ENCODE assay signal across 12 cellular contexts in the genomic region with DNA sequence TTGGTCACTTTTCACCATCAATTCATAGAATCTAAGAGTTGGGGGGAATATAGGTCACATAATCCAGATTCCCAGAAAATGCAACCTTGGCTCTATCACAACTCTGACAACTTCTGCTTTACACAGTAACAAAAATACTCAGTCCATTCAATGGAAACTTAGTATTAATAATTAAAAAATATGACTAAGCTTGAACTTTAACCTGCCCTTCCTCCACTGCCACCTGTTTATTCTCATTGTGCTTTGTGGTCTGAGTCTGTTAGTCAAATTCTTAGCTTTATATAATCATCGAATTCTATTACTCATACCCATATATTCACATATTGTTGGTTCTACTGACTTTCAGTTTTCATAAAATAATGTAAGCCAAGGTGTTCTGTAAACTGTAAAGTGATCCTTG.
DNase-seq lines count a peak whose midpoint lies in the region; ATAC-seq, FAIRE-seq and TF ChIP-seq lines count a peak whose summit lies in the region.
"Had no signal": no experiment of that assay in that cellular context is flagged by ENCODE, and none has a peak within 500 bp of the region (broad histone marks: within the 10 kb centered on the region; RNA-seq: fewer than 3 reads in every experiment).

No MANE protein-coding gene starts in this region.

- no peak overlapping the region for H3K4me3 Mint-ChIP-seq in astrocyte (ENCODE audit: unreplicated experiment)
- H3K4me3 Mint-ChIP-seq: neural progenitor cell had no signal

- H3K4me1 ChIP-seq in astrocyte (ENCODE audit: insufficient read depth, low read length) (peaks cover 15% of the 10 kb centered on the region), pancreas (no peaks in the 10 kb centered on the region)
- H3K4me1 ChIP-seq: neural progenitor cell had no signal

- H3K9ac ChIP-seq in astrocyte (ENCODE audit: low read length): no peak overlapping the region
- H3K9ac ChIP-seq: neural progenitor cell had no signal

- H3K27ac Mint-ChIP-seq in astrocyte (ENCODE audit: unreplicated experiment): no peak overlapping the region
- H3K27ac Mint-ChIP-seq: neural progenitor cell had no signal

- H3K4me2 ChIP-seq in astrocyte (ENCODE audit: low read length): peak overlapping the region; percentile 4
- H3K4me2 ChIP-seq: neural progenitor cell, PC-9 had no signal

- H3K4me3 ChIP-seq in astrocyte (ENCODE audit: insufficient read depth, low read depth, low read length) (no peak overlapping the region), pancreas (no peak overlapping the region)
- H3K4me3 ChIP-seq: neural progenitor cell, PC-9 had no signal

- no peaks in the 10 kb centered on the region for H3K27me3 Mint-ChIP-seq in astrocyte (ENCODE audit: low read depth, unreplicated experiment)

- no peaks in the 10 kb centered on the region for H3K9me3 Mint-ChIP-seq in astrocyte (ENCODE audit: unreplicated experiment)
- H3K9me3 Mint-ChIP-seq: neural progenitor cell had no signal

- TF ChIP-seq CTCF in astrocyte (IDR thresholded peaks at IDR 0.05; ENCODE audit: insufficient read depth, low read depth, low read length) (no peak), pancreas (IDR thresholded peaks at IDR 0.05) (no peak)

- H3K27me3 ChIP-seq in astrocyte (ENCODE audit: insufficient read depth, low read length) (no peaks in the 10 kb centered on the region), pancreas (no peaks in the 10 kb centered on the region)
- H3K27me3 ChIP-seq: neural progenitor cell had no signal

- DNase-seq in astrocyte (ENCODE audit: low read depth) (peak; percentile 39), pancreas (no peak), HuH-7.5 (ENCODE audit: low spot score) (no peak), COLO668 (lab: John Stamatoyannopoulos, UW; ENCODE audit: unreplicated experiment) (no peak)
- DNase-seq: aorta, H7, NCI-H2171 treated with DMSO at 0.1 percent for 48 hours, PC-9 had no signal

- intact Hi-C loops in pancreas (cut with DNase I): no loop called here

- 34 to 41% methylated on average over 1 of the region's 1 CpG for WGBS in pancreas, 2 donors

- no peaks in the 10 kb centered on the region for H3K9me3 ChIP-seq in astrocyte (ENCODE audit: insufficient read depth, low read depth, low read length)
- H3K9me3 ChIP-seq in pancreas: no peaks in the 10 kb centered on the region

- no peaks in the 10 kb centered on the region for H3K79me2 ChIP-seq in astrocyte (ENCODE audit: insufficient read depth, low read length)

- H2AFZ ChIP-seq in astrocyte (ENCODE audit: low read depth, low read length): no peak overlapping the region
- H2AFZ ChIP-seq: neural progenitor cell, PC-9 had no signal

- no peaks in the 10 kb centered on the region for H3K36me3 Mint-ChIP-seq in astrocyte (ENCODE audit: low read depth, unreplicated experiment)
- H3K36me3 Mint-ChIP-seq: neural progenitor cell had no signal

- ATAC-seq in GM19324 (IDR thresholded peaks at IDR 0.05; ENCODE audit: low FRiP score, unreplicated experiment): peak; percentile 56
- peak; percentile 88 for ATAC-seq in HG03159 (IDR thresholded peaks at IDR 0.05; ENCODE audit: unreplicated experiment)
- peak; percentile 24 to 77 (median 44) for ATAC-seq in pancreas
- ATAC-seq in HG02610 (IDR thresholded peaks at IDR 0.05; ENCODE audit: unreplicated experiment): no peak

- peak overlapping the region; percentile 4 for H3K27ac ChIP-seq in astrocyte (ENCODE audit: low read depth, low read length)
- peak overlapping the region in 2 of 4 donors; percentile 1 to 33 for H3K27ac ChIP-seq in pancreas
- H3K27ac ChIP-seq: neural progenitor cell, PC-9 had no signal

- peaks cover 27% of the 10 kb centered on the region for H3K4me1 Mint-ChIP-seq in astrocyte (ENCODE audit: low read depth, unreplicated experiment)

- no peaks in the 10 kb centered on the region for H4K20me1 ChIP-seq in astrocyte (ENCODE audit: insufficient read depth, low read length)

- FAIRE-seq in astrocyte (lab: Jason Lieb, UNC): no peak
- peak; percentile 20 for FAIRE-seq in pancreas (lab: Jason Lieb, UNC)

- H3K36me3 ChIP-seq in astrocyte (ENCODE audit: insufficient read depth, low read length) (no peaks in the 10 kb centered on the region), pancreas (no peaks in the 10 kb centered on the region)
- H3K36me3 ChIP-seq: neural progenitor cell had no signal
